10 cellular contexts compared by ENCODE assay signal in genomic region chr11:134255162-134255561, GRCh38. TPM values are rescaled to one million over a fixed set of nuclear protein-coding genes. Genes with fewer than 3 reads are reported as not detected.
DNase-seq lines count a peak whose midpoint lies in the region; ATAC-seq, FAIRE-seq and TF ChIP-seq lines count a peak whose summit lies in the region.
"Not testable (repeated sequence)": the region's sequence is repeated elsewhere in the genome, so short reads cannot be mapped to it uniquely, and the experiment has no call there.
"Had no signal": no experiment of that assay in that cellular context is flagged by ENCODE, and none has a peak within 500 bp of the region (broad histone marks: within the 10 kb centered on the region; RNA-seq: fewer than 3 reads in every experiment).

No MANE protein-coding gene starts in this region.

- peaks cover 30 to 43% (median 40%) of the 10 kb centered on the region in 3 donors for H3K4me1 Mint-ChIP-seq in CD8-positive, alpha-beta memory T cell
- peaks cover 26% of the 10 kb centered on the region for H3K4me1 Mint-ChIP-seq in activated CD4-positive, alpha-beta T cell treated with anti-CD3 and anti-CD28 coated beads for 36 hours
- not testable (repeated sequence) for H3K4me1 Mint-ChIP-seq in astrocyte (ENCODE audit: low read depth, unreplicated experiment)
- peaks cover 30% of the 10 kb centered on the region for H3K4me1 Mint-ChIP-seq in neural crest cell

- H3K79me2 ChIP-seq in Loucy (ENCODE audit: insufficient read depth, low read length) (peaks cover 39% of the 10 kb centered on the region), astrocyte (ENCODE audit: insufficient read depth, low read length) (peaks cover 25% of the 10 kb centered on the region)

- CTCF ChIA-PET in CD8-positive, alpha-beta memory T cell (lab: Charles Lee) = interaction anchor here (0.9 to 2.0 kb wide), 3 partner anchors 21 to 48 kb away, joined by 3 to 8 read pairs (median 3); partner anchors contain the start of genes GLB1L3 and VPS26B
- CTCF ChIA-PET in activated CD4-positive, alpha-beta T cell treated with anti-CD3 and anti-CD28 coated beads for 36 hours (lab: Charles Lee) = interaction anchor here (1.0 to 3.8 kb wide), 5 partner anchors 12 to 68 kb away, joined by 3 to 33 read pairs (median 3); partner anchors contain the start of genes GLB1L3, NCAPD3 and VPS26B

- H3K27me3 Mint-ChIP-seq in CD8-positive, alpha-beta memory T cell; activated CD4-positive, alpha-beta T cell treated with anti-CD3 and anti-CD28 coated beads for 36 hours; astrocyte (ENCODE audit: low read depth, unreplicated experiment); neural crest cell (ENCODE audit: low read depth): not testable (repeated sequence)

- H3K27me3 ChIP-seq in CD8-positive, alpha-beta memory T cell (ENCODE audit: insufficient read depth, low read length, poor library complexity, severe bottlenecking); Loucy (ENCODE audit: insufficient read depth, low read length, poor library complexity, severe bottlenecking); astrocyte (ENCODE audit: insufficient read depth, low read length): not testable (repeated sequence)

- not testable (repeated sequence) for FAIRE-seq in astrocyte (lab: Jason Lieb, UNC)

- POLR2A ChIA-PET in CD8-positive, alpha-beta memory T cell (lab: Charles Lee) = interaction anchor here (4.4 kb wide), 1 partner anchor 30 kb away, joined by 36 read pairs; the partner anchor contains the start of genes NCAPD3 and VPS26B
- POLR2A ChIA-PET in activated CD4-positive, alpha-beta T cell treated with anti-CD3 and anti-CD28 coated beads for 36 hours (lab: Charles Lee) = interaction anchor here (0.6 to 2.5 kb wide), 3 partner anchors 19 to 136 kb away, joined by 3 to 14 read pairs (median 4); partner anchors contain the start of genes NCAPD3 and VPS26B

- not testable (repeated sequence) for H2AFZ ChIP-seq in Loucy (ENCODE audit: low read length); astrocyte (ENCODE audit: low read depth, low read length)

- not testable (repeated sequence) for H3K9me3 ChIP-seq in CD8-positive, alpha-beta memory T cell (ENCODE audit: low read length); Loucy (ENCODE audit: insufficient read depth, low read depth, low read length); astrocyte (ENCODE audit: insufficient read depth, low read depth, low read length)

- intact Hi-C loops in activated CD4-positive, alpha-beta T cell treated with anti-CD3 and anti-CD28 coated beads for 36 hours (cut with DNase I, micrococcal nuclease); cardiac septum (cut with DNase I): not testable (repeated sequence)

- H3K27ac ChIP-seq in CD8-positive, alpha-beta memory T cell (ENCODE audit: low read depth, low read length); astrocyte (ENCODE audit: low read depth, low read length): not testable (repeated sequence)

- peaks cover 25% of the 10 kb centered on the region for H3K4me1 ChIP-seq in CD8-positive, alpha-beta memory T cell (ENCODE audit: insufficient read depth, low read length)
- H3K4me1 ChIP-seq in Loucy (ENCODE audit: insufficient read depth, low read length, poor library complexity, severe bottlenecking) (peaks cover 41% of the 10 kb centered on the region), astrocyte (ENCODE audit: insufficient read depth, low read length) (peaks cover 10% of the 10 kb centered on the region)

- H3K4me2 ChIP-seq in Loucy (ENCODE audit: low read depth, low read length, poor library complexity, severe bottlenecking) = peak overlapping the region; percentile 89
- not testable (repeated sequence) for H3K4me2 ChIP-seq in astrocyte (ENCODE audit: low read length)

- not testable (repeated sequence) for ATAC-seq in activated CD4-positive, alpha-beta T cell treated with anti-CD3 and anti-CD28 coated beads for 36 hours

- not testable (repeated sequence) for H4K20me1 ChIP-seq in Loucy (ENCODE audit: insufficient read depth, low read length, poor library complexity, severe bottlenecking)
- peaks cover 16% of the 10 kb centered on the region for H4K20me1 ChIP-seq in astrocyte (ENCODE audit: insufficient read depth, low read length)

- peak overlapping the region in 4 of 7 donors; percentile 36 to 99 (median 82) for H3K4me3 Mint-ChIP-seq in CD8-positive, alpha-beta memory T cell
- peak overlapping the region; percentile 90 for H3K4me3 Mint-ChIP-seq in activated CD4-positive, alpha-beta T cell treated with anti-CD3 and anti-CD28 coated beads for 36 hours
- H3K4me3 Mint-ChIP-seq in astrocyte (ENCODE audit: unreplicated experiment) = peak overlapping the region; percentile 62
- peak overlapping the region; percentile 87 for H3K4me3 Mint-ChIP-seq in neural crest cell

- not testable (repeated sequence) for H3K9ac ChIP-seq in Loucy (ENCODE audit: low read depth, low read length, poor library complexity, severe bottlenecking); astrocyte (ENCODE audit: low read length)

- H3K36me3 Mint-ChIP-seq in CD8-positive, alpha-beta memory T cell = peaks cover 0 to 55% (median 13%) of the 10 kb centered on the region in 3 donors
- peaks cover 11% of the 10 kb centered on the region for H3K36me3 Mint-ChIP-seq in activated CD4-positive, alpha-beta T cell treated with anti-CD3 and anti-CD28 coated beads for 36 hours (ENCODE audit: low read depth)
- H3K36me3 Mint-ChIP-seq in astrocyte (ENCODE audit: low read depth, unreplicated experiment) = peaks cover 17% of the 10 kb centered on the region
- H3K36me3 Mint-ChIP-seq in neural crest cell (ENCODE audit: low read depth) = not testable (repeated sequence)

- not testable (repeated sequence) for TF ChIP-seq CTCF in Loucy (conservative IDR thresholded peaks at IDR 0.05; ENCODE audit: low read length); astrocyte (IDR thresholded peaks at IDR 0.05; ENCODE audit: insufficient read depth, low read depth, low read length); neural crest cell (conservative IDR thresholded peaks at IDR 0.05)

- not testable (repeated sequence) for H3K4me3 ChIP-seq in CD8-positive, alpha-beta memory T cell (ENCODE audit: low read length); Loucy (ENCODE audit: low read length, poor library complexity, severe bottlenecking); astrocyte (ENCODE audit: insufficient read depth, low read depth, low read length)

- H3K9me3 Mint-ChIP-seq in CD8-positive, alpha-beta memory T cell; activated CD4-positive, alpha-beta T cell treated with anti-CD3 and anti-CD28 coated beads for 36 hours (ENCODE audit: low read depth); astrocyte (ENCODE audit: unreplicated experiment); neural crest cell: not testable (repeated sequence)

- DNase-seq in CD8-positive, alpha-beta memory T cell; activated CD4-positive, alpha-beta T cell treated with anti-CD3 and anti-CD28 coated beads for 36 hours; astrocyte (ENCODE audit: low read depth); neural crest cell (ENCODE audit: low read depth, low spot score): not testable (repeated sequence)
- DNase-seq in activated effector memory CD4-positive, alpha-beta T cell treated with anti-CD3 and anti-CD28 coated beads, Interleukin-2, amount 50 U/mL, for 16 hours = peak; percentile 21
- peak; percentile 19 for DNase-seq in cardiac septum (ENCODE audit: low spot score)

- H3F3A ChIP-seq in Loucy (ENCODE audit: low read depth) = not testable (repeated sequence)

- H3K36me3 ChIP-seq in CD8-positive, alpha-beta memory T cell (ENCODE audit: insufficient read depth, low read length) = peaks cover 23% of the 10 kb centered on the region
- H3K36me3 ChIP-seq in Loucy (ENCODE audit: insufficient read depth, low read length) = peaks cover 15% of the 10 kb centered on the region; the same call in 1 of the 2 replicates
- peaks cover 14% of the 10 kb centered on the region for H3K36me3 ChIP-seq in astrocyte (ENCODE audit: insufficient read depth, low read length)

- not testable (repeated sequence) for H3K9me2 ChIP-seq in Loucy (replicated peaks; ENCODE audit: low read depth, low read length)

- peak overlapping the region in 1 of 8 donors; percentile 20 for H3K27ac Mint-ChIP-seq in CD8-positive, alpha-beta memory T cell
- not testable (repeated sequence) for H3K27ac Mint-ChIP-seq in activated CD4-positive, alpha-beta T cell treated with anti-CD3 and anti-CD28 coated beads for 36 hours; astrocyte (ENCODE audit: unreplicated experiment); neural crest cell (ENCODE audit: unreplicated experiment)

RNA-seq across cellular contexts. Expression of gene ACAD8, which starts 1.8 kb away (rescaled TPM):
- 10 to 100 TPM; 27.1 to 28.2 TPM for total RNA-seq in CD8-positive, alpha-beta memory T cell
- 20.9 TPM for polyA plus RNA-seq in CD8-positive, alpha-beta memory T cell
- 10 to 100 TPM; 12.4 to 16.6 TPM for total RNA-seq in activated CD4-positive, alpha-beta T cell treated with anti-CD3 and anti-CD28 coated beads for 36 hours
- total RNA-seq in astrocyte = 15.2 and 15.8 TPM in 2 replicates
- 33.9 TPM for total RNA-seq in cardiac septum
- 28.5 and 28.7 TPM in 2 replicates for total RNA-seq in neural crest cell

RNA-seq across cellular contexts. Expression of gene THYN1, which starts 2.0 kb away (rescaled TPM):
- total RNA-seq in CD8-positive, alpha-beta memory T cell = 10 to 100 TPM; 58.9 to 68.4 TPM
- polyA plus RNA-seq in CD8-positive, alpha-beta memory T cell = 133 TPM
- 10 to 100 TPM; 75.5 to 89.5 TPM for total RNA-seq in activated CD4-positive, alpha-beta T cell treated with anti-CD3 and anti-CD28 coated beads for 36 hours
- total RNA-seq in astrocyte (30.5 and 31.6 TPM in 2 replicates), cardiac septum (32.9 TPM), neural crest cell (62.5 and 62.6 TPM in 2 replicates)

RNA-seq across cellular contexts. Expression of gene GLB1L3, which starts 21.0 kb away (rescaled TPM):
- total RNA-seq in CD8-positive, alpha-beta memory T cell = 1 to 10 TPM; 2.3 to 3.0 TPM
- 2.0 TPM for polyA plus RNA-seq in CD8-positive, alpha-beta memory T cell
- total RNA-seq in activated CD4-positive, alpha-beta T cell treated with anti-CD3 and anti-CD28 coated beads for 36 hours = 10 to 100 TPM; 11.7 to 12.2 TPM
- total RNA-seq in astrocyte = 0.20 and 0.22 TPM in 2 replicates
- not detected for total RNA-seq in cardiac septum
- total RNA-seq in neural crest cell = 0.14 and 0.28 TPM in 2 replicates
- total RNA-seq: OCI-LY7, Peyer's patch had no signal
- polyA plus RNA-seq: AG04450 had no signal

RNA-seq across cellular contexts. Expression of gene VPS26B, which starts 30.7 kb away (rescaled TPM):
- 10 to 100 TPM; 36.6 to 36.7 TPM for total RNA-seq in CD8-positive, alpha-beta memory T cell
- polyA plus RNA-seq in CD8-positive, alpha-beta memory T cell = 73.5 TPM
- 10 to 100 TPM; 32.4 to 32.5 TPM for total RNA-seq in activated CD4-positive, alpha-beta T cell treated with anti-CD3 and anti-CD28 coated beads for 36 hours
- total RNA-seq in astrocyte (46.6 and 47.8 TPM in 2 replicates), cardiac septum (39.5 TPM), neural crest cell (45.6 and 47.8 TPM in 2 replicates)

RNA-seq across cellular contexts. Expression of gene NCAPD3, which starts 31.4 kb away (rescaled TPM):
- 10 to 100 TPM; 76.7 to 80.4 TPM for total RNA-seq in CD8-positive, alpha-beta memory T cell
- polyA plus RNA-seq in CD8-positive, alpha-beta memory T cell = 14.3 TPM
- total RNA-seq in activated CD4-positive, alpha-beta T cell treated with anti-CD3 and anti-CD28 coated beads for 36 hours = 10 to 100 TPM; 78.9 to 92.1 TPM
- total RNA-seq in astrocyte = 17.0 and 18.5 TPM in 2 replicates
- total RNA-seq in cardiac septum = 17.5 TPM
- 53.6 and 53.8 TPM in 2 replicates for total RNA-seq in neural crest cell
